ENCODE assay signal across 17 cellular contexts in the genomic region with DNA sequence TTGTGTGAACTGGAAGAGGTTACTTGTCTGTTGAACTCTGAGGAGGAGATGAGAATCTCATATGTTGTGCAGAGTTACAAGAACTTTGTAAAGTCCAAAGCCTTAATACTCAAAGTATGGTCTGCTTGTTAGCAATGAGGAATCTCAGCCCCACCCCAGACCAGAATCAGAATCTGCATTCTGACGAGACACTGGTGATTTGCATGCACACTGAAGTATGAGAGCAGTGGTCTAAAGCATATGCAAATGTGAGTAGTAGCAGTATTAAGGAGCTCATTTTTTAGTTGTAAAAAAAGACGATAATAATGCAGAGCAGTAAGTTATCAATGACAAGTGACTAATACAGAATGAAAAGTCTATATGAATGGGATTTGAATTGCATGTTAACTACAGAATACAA.
DNase-seq lines count a peak whose midpoint lies in the region; ATAC-seq and TF ChIP-seq lines count a peak whose summit lies in the region.
"Had no signal": no experiment of that assay in that cellular context is flagged by ENCODE, and none has a peak within 500 bp of the region (broad histone marks: within the 10 kb centered on the region; RNA-seq: fewer than 3 reads in every experiment).

No MANE protein-coding gene starts in this region.

- H3K27ac ChIP-seq in Karpas-422 (ENCODE audit: low read length) (no peak overlapping the region), neural progenitor cell (no peak overlapping the region)

- peaks cover 22% of the 10 kb centered on the region for H3K4me1 Mint-ChIP-seq in glutamatergic neuron (ENCODE audit: low read depth, unreplicated experiment)
- H3K4me1 Mint-ChIP-seq in neural progenitor cell: peaks cover 3% of the 10 kb centered on the region
- H3K4me1 Mint-ChIP-seq: IgD-negative memory B cell had no signal

- H2AFZ ChIP-seq in Karpas-422 (ENCODE audit: low read length) (no peak overlapping the region), neural progenitor cell (replicated peaks) (no peak overlapping the region)

- peak; percentile 40 for ATAC-seq in GM18861 (IDR thresholded peaks at IDR 0.05; ENCODE audit: unreplicated experiment)
- ATAC-seq in GM19467 (IDR thresholded peaks at IDR 0.05; ENCODE audit: unreplicated experiment): peak; percentile 49
- no peak for ATAC-seq in HG03432 (IDR thresholded peaks at IDR 0.05; ENCODE audit: unreplicated experiment)
- ATAC-seq: CD8-positive, alpha-beta T cell; GM12878; HepG2 had no signal

- no peaks in the 10 kb centered on the region for H3K9me3 ChIP-seq in Karpas-422 (ENCODE audit: low read length)
- H3K9me3 ChIP-seq in neural progenitor cell (ENCODE audit: low read depth): no peaks in the 10 kb centered on the region
- H3K9me3 ChIP-seq: BLaER1 treated with 17β-estradiol and CSF1 and Interleukin-3, amounts not matched to agents 10 nM and 100 nM; HAP-1 had no signal

- TF ChIP-seq CTCF in glutamatergic neuron (IDR thresholded peaks at IDR 0.05; ENCODE audit: partially characterized antibody, unreplicated experiment) (no peak), neural progenitor cell (IDR thresholded peaks at IDR 0.05) (no peak)

- H3K4me3 Mint-ChIP-seq in glutamatergic neuron (ENCODE audit: unreplicated experiment): no peak overlapping the region
- no peak overlapping the region for H3K4me3 Mint-ChIP-seq in neural progenitor cell
- H3K4me3 Mint-ChIP-seq: CD8-positive, alpha-beta T cell; IgD-negative memory B cell had no signal

- H3K27me3 ChIP-seq in Karpas-422 (ENCODE audit: low read length) (no peaks in the 10 kb centered on the region), neural progenitor cell (no peaks in the 10 kb centered on the region)
- H3K27me3 ChIP-seq: BLaER1 treated with 17β-estradiol and CSF1 and Interleukin-3, amounts not matched to agents 10 nM and 100 nM had no signal

- peaks cover 13% of the 10 kb centered on the region for H3K4me1 ChIP-seq in Karpas-422 (ENCODE audit: low read length)
- no peaks in the 10 kb centered on the region for H3K4me1 ChIP-seq in neural progenitor cell
- H3K4me1 ChIP-seq: HAP-1 had no signal

- H3K9me2 ChIP-seq in Karpas-422 (replicated peaks; ENCODE audit: insufficient read depth, low read length): no peaks in the 10 kb centered on the region

- no peaks in the 10 kb centered on the region for H4K20me1 ChIP-seq in Karpas-422 (ENCODE audit: insufficient read depth, low read depth, low read length)
- no peaks in the 10 kb centered on the region for H4K20me1 ChIP-seq in neural progenitor cell (ENCODE audit: low read depth)
- H4K20me1 ChIP-seq: BLaER1 treated with 17β-estradiol and CSF1 and Interleukin-3, amounts not matched to agents 10 nM and 100 nM had no signal

- peak overlapping the region; percentile 20 for H3K4me2 ChIP-seq in Karpas-422 (ENCODE audit: low read depth, low read length, poor library complexity, severe bottlenecking)
- no peak overlapping the region for H3K4me2 ChIP-seq in neural progenitor cell

- H3K27ac Mint-ChIP-seq in glutamatergic neuron (ENCODE audit: unreplicated experiment): peak overlapping the region; percentile 2
- H3K27ac Mint-ChIP-seq in neural progenitor cell: no peak overlapping the region
- H3K27ac Mint-ChIP-seq: CD8-positive, alpha-beta T cell; IgD-negative memory B cell had no signal

- H3K27me3 Mint-ChIP-seq in glutamatergic neuron (ENCODE audit: unreplicated experiment): no peaks in the 10 kb centered on the region
- peaks cover 2% of the 10 kb centered on the region for H3K27me3 Mint-ChIP-seq in neural progenitor cell (ENCODE audit: insufficient read depth, low read depth)

- DNase-seq in Karpas-422 (peak; percentile 49), glutamatergic neuron (no peak), GOT3 (lab: John Stamatoyannopoulos, UW) (no peak), neural progenitor cell (ENCODE audit: low spot score) (no peak)
- DNase-seq: 8988T; Calu3; CD8-positive, alpha-beta T cell; DMS79 treated with DMSO at 0.1 percent for 48 hours; KBM-7 had no signal

- peaks cover 5% of the 10 kb centered on the region for H3K36me3 Mint-ChIP-seq in glutamatergic neuron (ENCODE audit: unreplicated experiment)
- H3K36me3 Mint-ChIP-seq in neural progenitor cell: no peaks in the 10 kb centered on the region
- H3K36me3 Mint-ChIP-seq: CD8-positive, alpha-beta T cell; IgD-negative memory B cell had no signal

- H3K79me2 ChIP-seq in Karpas-422 (ENCODE audit: low read length): no peaks in the 10 kb centered on the region
- no peaks in the 10 kb centered on the region for H3K79me2 ChIP-seq in neural progenitor cell (ENCODE audit: low read depth)

- H3F3A ChIP-seq in neural progenitor cell (ENCODE audit: low read depth): no peaks in the 10 kb centered on the region

- no peak overlapping the region for H3K9ac ChIP-seq in Karpas-422 (ENCODE audit: low read length)
- H3K9ac ChIP-seq in neural progenitor cell: no peak overlapping the region
- H3K9ac ChIP-seq: BLaER1 treated with 17β-estradiol and CSF1 and Interleukin-3, amounts not matched to agents 10 nM and 100 nM had no signal

- H3K4me3 ChIP-seq in Karpas-422 (ENCODE audit: low read length) (no peak overlapping the region), neural progenitor cell (no peak overlapping the region)
- H3K4me3 ChIP-seq: BLaER1 treated with 17β-estradiol and CSF1 and Interleukin-3, amounts not matched to agents 10 nM and 100 nM; GM12878; HAP-1 had no signal

- H3K36me3 ChIP-seq in Karpas-422 (ENCODE audit: insufficient read depth, low read length) (no peaks in the 10 kb centered on the region), neural progenitor cell (no peaks in the 10 kb centered on the region)
- H3K36me3 ChIP-seq: BLaER1 treated with 17β-estradiol and CSF1 and Interleukin-3, amounts not matched to agents 10 nM and 100 nM; HAP-1 had no signal

- peaks cover 3% of the 10 kb centered on the region for H3K9me3 Mint-ChIP-seq in glutamatergic neuron (ENCODE audit: unreplicated experiment)
- no peaks in the 10 kb centered on the region for H3K9me3 Mint-ChIP-seq in neural progenitor cell
- H3K9me3 Mint-ChIP-seq: CD8-positive, alpha-beta T cell had no signal
